ENCODE assay signal across 18 cellular contexts in the genomic region with DNA sequence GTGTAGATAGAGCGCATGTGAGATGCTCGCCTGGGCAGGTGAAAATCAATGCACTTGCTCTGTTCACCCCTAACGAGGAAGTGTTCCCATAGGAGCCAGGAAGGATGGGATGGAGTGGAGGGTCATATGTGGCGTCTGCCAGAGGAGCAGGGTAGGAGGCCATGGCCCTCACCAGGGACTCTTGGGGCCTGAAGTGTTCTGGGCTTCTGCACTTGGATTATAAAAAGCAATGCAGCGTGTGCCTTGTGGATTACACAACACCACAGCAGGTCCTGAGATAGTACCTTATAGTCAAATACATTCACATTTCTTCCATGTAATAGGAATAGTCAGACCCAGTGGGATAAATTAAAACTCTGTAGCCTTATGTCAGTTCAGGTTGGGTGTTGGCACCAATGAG.
DNase-seq lines count a peak whose midpoint lies in the region; ATAC-seq and TF ChIP-seq lines count a peak whose summit lies in the region.
"Had no signal": no experiment of that assay in that cellular context is flagged by ENCODE, and none has a peak within 500 bp of the region (broad histone marks: within the 10 kb centered on the region; RNA-seq: fewer than 3 reads in every experiment).

No MANE protein-coding gene starts in this region.

- DNase-seq in activated naive CD8-positive, alpha-beta T cell treated with anti-CD3 and anti-CD28 coated beads, Interleukin-2, amount 10 ng/mL, durations not matched to agents 7 days and 5 days = no peak
- DNase-seq in activated naive CD8-positive, alpha-beta T cell treated with anti-CD3 and anti-CD28 coated beads for 36 hours = no peak
- DNase-seq in endodermal cell (no peak), amygdala (lab: John Stamatoyannopoulos, UW) (no peak), hepatic stellate cell (ENCODE audit: low spot score) (no peak)
- DNase-seq in stimulated activated naive B cell treated with anti-CD40 and anti-IgM and Interleukin-4, amounts not matched to agents 10 μg/mL and 1 μg/mL and 100 μg/mL, for 72 hours = no peak
- DNase-seq: AML-193, EL, NCI-H1048, NCI-H146, NCI-H2081 treated with DMSO at 0.1 percent for 48 hours, NCI-H226, NCI-H526 treated with DMSO at 0.1 percent for 48 hours, PC-3 had no signal

- H3K27me3 Mint-ChIP-seq in activated naive CD8-positive, alpha-beta T cell treated with anti-CD3 and anti-CD28 coated beads, Interleukin-2, amount 10 ng/mL, durations not matched to agents 7 days and 5 days = no peaks in the 10 kb centered on the region
- no peaks in the 10 kb centered on the region for H3K27me3 Mint-ChIP-seq in activated naive CD8-positive, alpha-beta T cell treated with anti-CD3 and anti-CD28 coated beads for 36 hours
- no peaks in the 10 kb centered on the region for H3K27me3 Mint-ChIP-seq in endodermal cell (ENCODE audit: insufficient read depth)
- H3K27me3 Mint-ChIP-seq in stimulated activated naive B cell treated with anti-CD40 and anti-IgM and Interleukin-4, amounts not matched to agents 10 μg/mL and 1 μg/mL and 100 μg/mL, for 72 hours = no peaks in the 10 kb centered on the region

- H3K4me3 Mint-ChIP-seq in activated naive CD8-positive, alpha-beta T cell treated with anti-CD3 and anti-CD28 coated beads, Interleukin-2, amount 10 ng/mL, durations not matched to agents 7 days and 5 days = no peak overlapping the region
- no peak overlapping the region for H3K4me3 Mint-ChIP-seq in activated naive CD8-positive, alpha-beta T cell treated with anti-CD3 and anti-CD28 coated beads for 36 hours
- H3K4me3 Mint-ChIP-seq in endodermal cell = no peak overlapping the region
- no peak overlapping the region for H3K4me3 Mint-ChIP-seq in stimulated activated naive B cell treated with anti-CD40 and anti-IgM and Interleukin-4, amounts not matched to agents 10 μg/mL and 1 μg/mL and 100 μg/mL, for 72 hours

- H3K36me3 Mint-ChIP-seq in activated naive CD8-positive, alpha-beta T cell treated with anti-CD3 and anti-CD28 coated beads, Interleukin-2, amount 10 ng/mL, durations not matched to agents 7 days and 5 days = peaks cover 12% of the 10 kb centered on the region
- H3K36me3 Mint-ChIP-seq in activated naive CD8-positive, alpha-beta T cell treated with anti-CD3 and anti-CD28 coated beads for 36 hours = peaks cover 30% of the 10 kb centered on the region
- H3K36me3 Mint-ChIP-seq in endodermal cell (ENCODE audit: low read depth) = peaks cover 67% of the 10 kb centered on the region
- H3K36me3 Mint-ChIP-seq in stimulated activated naive B cell treated with anti-CD40 and anti-IgM and Interleukin-4, amounts not matched to agents 10 μg/mL and 1 μg/mL and 100 μg/mL, for 72 hours = peaks cover 14 to 32% of the 10 kb centered on the region in 2 donors

- peaks cover 37% of the 10 kb centered on the region for H3K79me2 ChIP-seq in KMS-11 (ENCODE audit: insufficient read depth, low read depth)

- no peak overlapping the region for H3K9ac ChIP-seq in KMS-11
- H3K9ac ChIP-seq in endodermal cell (ENCODE audit: extremely low read depth, low read length, poor library complexity, severe bottlenecking) = no peak overlapping the region

- peak overlapping the region; percentile 52 for H3K27ac Mint-ChIP-seq in activated naive CD8-positive, alpha-beta T cell treated with anti-CD3 and anti-CD28 coated beads, Interleukin-2, amount 10 ng/mL, durations not matched to agents 7 days and 5 days
- no peak overlapping the region for H3K27ac Mint-ChIP-seq in activated naive CD8-positive, alpha-beta T cell treated with anti-CD3 and anti-CD28 coated beads for 36 hours
- H3K27ac Mint-ChIP-seq in endodermal cell = peak overlapping the region; percentile 11
- H3K27ac Mint-ChIP-seq in stimulated activated naive B cell treated with anti-CD40 and anti-IgM and Interleukin-4, amounts not matched to agents 10 μg/mL and 1 μg/mL and 100 μg/mL, for 72 hours = peak overlapping the region; percentile 11

- TF ChIP-seq CTCF in KMS-11 (conservative IDR thresholded peaks at IDR 0.05; ENCODE audit: low read depth, low read length) (no peak), endodermal cell (conservative IDR thresholded peaks at IDR 0.05) (no peak)

- peaks cover 100% of the 10 kb centered on the region for H3K4me1 ChIP-seq in KMS-11 (ENCODE audit: low read depth, poor library complexity, severe bottlenecking)
- H3K4me1 ChIP-seq in endodermal cell (ENCODE audit: control insufficient read depth, insufficient read depth, low read length) = no peaks in the 10 kb centered on the region

- H3K36me3 ChIP-seq in KMS-11 (ENCODE audit: insufficient read depth) (peaks cover 31% of the 10 kb centered on the region; the same call in 1 of the 2 replicates), endodermal cell (ENCODE audit: control insufficient read depth, insufficient read depth, low read length) (peaks cover 5% of the 10 kb centered on the region)

- H3K9me3 ChIP-seq in endodermal cell (ENCODE audit: control insufficient read depth, low read length) = no peaks in the 10 kb centered on the region
- H3K9me3 ChIP-seq: SJSA1 had no signal

- POLR2A ChIA-PET in activated naive CD8-positive, alpha-beta T cell treated with anti-CD3 and anti-CD28 coated beads, Interleukin-2, amount 10 ng/mL, durations not matched to agents 7 days and 5 days (lab: Charles Lee) = no interaction called here

- no peaks in the 10 kb centered on the region for H4K20me1 ChIP-seq in KMS-11 (ENCODE audit: insufficient read depth)

- ATAC-seq in activated naive CD8-positive, alpha-beta T cell treated with anti-CD3 and anti-CD28 coated beads, Interleukin-2, amount 10 ng/mL, durations not matched to agents 7 days and 5 days (ENCODE audit: low read depth) = no peak
- no peak for ATAC-seq in stimulated activated naive B cell treated with anti-CD40 and anti-IgM and Interleukin-4, amounts not matched to agents 10 μg/mL and 1 μg/mL and 100 μg/mL, for 72 hours (replicated peaks)
- no peak for ATAC-seq in GM21717 (IDR thresholded peaks at IDR 0.05; ENCODE audit: unreplicated experiment)
- ATAC-seq: HCT116, PC-3 had no signal

- peaks cover 41% of the 10 kb centered on the region for H3K4me1 Mint-ChIP-seq in activated naive CD8-positive, alpha-beta T cell treated with anti-CD3 and anti-CD28 coated beads, Interleukin-2, amount 10 ng/mL, durations not matched to agents 7 days and 5 days
- peaks cover 48% of the 10 kb centered on the region for H3K4me1 Mint-ChIP-seq in activated naive CD8-positive, alpha-beta T cell treated with anti-CD3 and anti-CD28 coated beads for 36 hours
- peaks cover 10% of the 10 kb centered on the region for H3K4me1 Mint-ChIP-seq in endodermal cell
- peaks cover 31 to 57% of the 10 kb centered on the region in 2 donors for H3K4me1 Mint-ChIP-seq in stimulated activated naive B cell treated with anti-CD40 and anti-IgM and Interleukin-4, amounts not matched to agents 10 μg/mL and 1 μg/mL and 100 μg/mL, for 72 hours

- peak overlapping the region; percentile 89; the same call in 1 of the 2 replicates for H3K27ac ChIP-seq in KMS-11
- no peak overlapping the region for H3K27ac ChIP-seq in endodermal cell (ENCODE audit: low read depth, low read length)
- H3K27ac ChIP-seq: SJSA1 had no signal

- H2AFZ ChIP-seq in KMS-11 (ENCODE audit: low read depth) = no peak overlapping the region

- H3K4me2 ChIP-seq in KMS-11 = no peak overlapping the region; the same call in 1 of the 2 replicates

- H3K9me3 Mint-ChIP-seq in activated naive CD8-positive, alpha-beta T cell treated with anti-CD3 and anti-CD28 coated beads, Interleukin-2, amount 10 ng/mL, durations not matched to agents 7 days and 5 days = no peaks in the 10 kb centered on the region
- H3K9me3 Mint-ChIP-seq in activated naive CD8-positive, alpha-beta T cell treated with anti-CD3 and anti-CD28 coated beads for 36 hours = peaks cover 8% of the 10 kb centered on the region
- H3K9me3 Mint-ChIP-seq in endodermal cell = no peaks in the 10 kb centered on the region
- H3K9me3 Mint-ChIP-seq in stimulated activated naive B cell treated with anti-CD40 and anti-IgM and Interleukin-4, amounts not matched to agents 10 μg/mL and 1 μg/mL and 100 μg/mL, for 72 hours = no peaks in the 10 kb centered on the region

- no peaks in the 10 kb centered on the region for H3K27me3 ChIP-seq in KMS-11 (ENCODE audit: insufficient read depth, low read depth)
- no peaks in the 10 kb centered on the region for H3K27me3 ChIP-seq in endodermal cell (ENCODE audit: control insufficient read depth, insufficient read depth, low read length, poor library complexity, severe bottlenecking)
- H3K27me3 ChIP-seq: SJSA1 had no signal

- 91 to 96% methylated on average over 4 to 5 of the region's 5 CpGs for WGBS in endodermal cell (ENCODE audit: insufficient coverage in 1 of 2, insufficient read length in 1 of 2), 2 experiments

- no peak overlapping the region for H3K4me3 ChIP-seq in KMS-11 (IDR thresholded peaks at IDR 0.05; ENCODE audit: insufficient read depth, low read depth, low read length)
- H3K4me3 ChIP-seq in endodermal cell (ENCODE audit: low read length) = no peak overlapping the region
- H3K4me3 ChIP-seq: SJSA1 had no signal
